Comparison of ENCODE assay signal across 8 cellular contexts in genomic region chr9:78235296-78235770, GRCh38. TPM values are rescaled to one million over a fixed set of nuclear protein-coding genes. Genes with fewer than 3 reads are reported as not detected.
DNase-seq lines count a peak whose midpoint lies in the region; ATAC-seq and TF ChIP-seq lines count a peak whose summit lies in the region.

No MANE protein-coding gene starts in this region.

- WGBS in ectodermal cell, 2 experiments: 15 to 16% methylated on average over 16 to 17 of the region's 17 CpGs

- H2AFZ ChIP-seq in DND-41 (ENCODE audit: low read depth, low read length): peak overlapping the region; percentile 80

- H4K20me1 ChIP-seq in DND-41 (ENCODE audit: insufficient read depth, low read length): peaks cover 7% of the 10 kb centered on the region

- TF ChIP-seq CTCF in DND-41 (IDR thresholded peaks at IDR 0.05; ENCODE audit: borderline replicate concordance, extremely low read depth, low read length, poor library complexity, severe bottlenecking): no peak

- H3K4me3 ChIP-seq in DND-41 (ENCODE audit: low read depth in 1 of 2, low read length in 2 of 2) (peak overlapping the region; percentile 80 to 95; a peak in 3 of 4 replicates), ectodermal cell (ENCODE audit: insufficient read depth, low read depth, low read length) (peak overlapping the region; percentile 81)

- DNase-seq in DND-41 (no peak), NCI-H69 (lab: John Stamatoyannopoulos, UW) (peak; percentile 44), midbrain (lab: John Stamatoyannopoulos, UW) (peak; percentile 11), hippocampal formation (lab: John Stamatoyannopoulos, UW) (no peak)

- H3K9me3 ChIP-seq in DND-41 (ENCODE audit: insufficient read depth, low read length, severe bottlenecking) (no peaks in the 10 kb centered on the region), ectodermal cell (ENCODE audit: control insufficient read depth, low read length) (no peaks in the 10 kb centered on the region)

- H3K27me3 ChIP-seq in DND-41 (ENCODE audit: insufficient read depth, low read length, poor library complexity) (no peaks in the 10 kb centered on the region), ectodermal cell (ENCODE audit: control insufficient read depth, insufficient read depth, low read length, poor library complexity, severe bottlenecking) (no peaks in the 10 kb centered on the region)

- ATAC-seq in DND-41 (ENCODE audit: insufficient read depth, low read depth) (no peak), GM19324 (IDR thresholded peaks at IDR 0.05; ENCODE audit: low FRiP score, unreplicated experiment) (no peak), GM21619 (IDR thresholded peaks at IDR 0.05; ENCODE audit: unreplicated experiment) (no peak), HG03175 (IDR thresholded peaks at IDR 0.05; ENCODE audit: unreplicated experiment) (no peak)

- H3K9ac ChIP-seq in DND-41 (ENCODE audit: low read depth, low read length): peak overlapping the region; percentile 73

- H3K27ac ChIP-seq in DND-41 (ENCODE audit: low read length): peak overlapping the region; percentile 74; the same call in 1 of the 2 replicates
- peak overlapping the region; percentile 61 for H3K27ac ChIP-seq in ectodermal cell (ENCODE audit: insufficient read depth, low read depth, low read length, poor library complexity, severe bottlenecking)

- peaks cover 41% of the 10 kb centered on the region for H3K79me2 ChIP-seq in DND-41 (ENCODE audit: insufficient read depth, low read length)

- H3K4me2 ChIP-seq in DND-41 (ENCODE audit: insufficient read depth, low read length): peak overlapping the region; percentile 64

- H3K4me1 ChIP-seq in DND-41 (ENCODE audit: insufficient read depth, low read length) (peaks cover 45% of the 10 kb centered on the region), ectodermal cell (ENCODE audit: control insufficient read depth, insufficient read depth, low read length) (no peaks in the 10 kb centered on the region)

- peaks cover 26% of the 10 kb centered on the region for H3K36me3 ChIP-seq in DND-41 (ENCODE audit: insufficient read depth, low read length)
- peaks cover 4% of the 10 kb centered on the region for H3K36me3 ChIP-seq in ectodermal cell (ENCODE audit: control insufficient read depth, insufficient read depth, low read length)

RNA-seq across cellular contexts. Expression of gene CEP78, which starts 0.5 kb away (rescaled TPM):
- 73.3 TPM for polyA plus RNA-seq in ectodermal cell (2013, experiment 1 of 4)
- 72.9 TPM for polyA plus RNA-seq in ectodermal cell (2013, experiment 2 of 4)
- 65.2 TPM for polyA plus RNA-seq in ectodermal cell (2013, experiment 3 of 4)
- polyA plus RNA-seq in ectodermal cell (2013, experiment 4 of 4): 68.0 TPM

Comparison
In these comparisons a context has a peak if more than half of its experiments do, and no peak if none do; other contexts are left out.
1. DNase-seq: peak in NCI-H69 (single experiment) and midbrain (single experiment); none in DND-41 (single experiment) and hippocampal formation (0 of 2).